ENCODE assay signal across 23 cellular contexts in the genomic region with DNA sequence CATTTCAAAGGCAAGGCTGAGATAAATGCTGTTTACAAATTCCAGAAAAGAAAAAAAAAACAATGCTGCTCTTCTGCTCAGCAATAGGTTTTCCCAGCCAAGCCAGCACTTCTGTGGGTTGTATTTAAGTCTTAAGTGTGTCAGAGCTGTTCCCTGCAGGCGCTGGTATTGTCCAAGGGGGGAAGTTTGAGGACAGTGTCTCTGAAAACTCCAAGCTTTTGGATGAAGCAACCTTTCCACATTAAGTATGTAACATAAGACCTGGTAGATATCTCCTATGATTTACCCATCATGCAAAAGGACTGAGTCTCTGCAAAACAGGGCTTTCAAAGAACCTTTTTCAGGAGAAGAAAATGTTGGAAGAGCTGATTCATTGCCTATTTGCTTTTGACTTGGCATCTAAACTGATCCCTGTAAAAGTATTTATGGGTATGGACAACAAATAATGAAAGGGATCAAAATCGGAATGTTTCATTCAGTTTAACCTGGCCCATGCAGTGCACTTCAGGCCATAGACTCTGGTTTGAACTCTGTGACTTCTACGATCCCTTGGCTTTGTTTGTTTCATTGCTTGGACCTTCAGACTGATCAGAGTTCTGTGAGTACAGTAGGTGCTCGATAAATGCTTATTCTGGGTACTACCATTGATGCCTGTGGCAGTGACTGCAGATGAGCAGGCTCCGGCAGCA. TPM values are rescaled to one million over a fixed set of nuclear protein-coding genes. Genes with fewer than 3 reads are reported as not detected.
"Had no signal": no experiment of that assay in that cellular context is flagged by ENCODE, and none has a peak within 500 bp of the region (broad histone marks: within the 10 kb centered on the region; RNA-seq: fewer than 3 reads in every experiment).

No MANE protein-coding gene starts in this region.

- H3K4me1 ChIP-seq: ascending aorta had no signal

- DNase-seq: activated CD4-positive, alpha-beta memory T cell treated with anti-CD3 and anti-CD28 coated beads for 36 hours; activated CD4-positive, alpha-beta T cell treated with anti-CD3 and anti-CD28 coated beads, Interleukin-2, amount 10 ng/mL, durations not matched to agents 24 days and 14 days; activated CD4-positive, CD25-positive, alpha-beta regulatory T cell treated with anti-CD3 and anti-CD28 coated beads, Interleukin-2, amount 50 U/mL, for 72 hours; activated CD8-positive, alpha-beta memory T cell treated with anti-CD3 and anti-CD28 coated beads for 24 hours; activated effector memory CD4-positive, alpha-beta T cell treated with anti-CD3 and anti-CD28 coated beads, Interleukin-2, amount 50 U/mL, for 16 hours; activated naive CD4-positive, alpha-beta T cell treated with Interleukin-2 at 50 U/mL for 16 hours; activated naive CD8-positive, alpha-beta T cell treated with anti-CD3 and anti-CD28 coated beads, Interleukin-2, amount 50 U/mL, for 24 hours; activated T-cell treated with anti-CD3 and anti-CD28 coated beads, Interleukin-2, amount 50 U/mL, for 4 hours; amniotic stem cell; MG63; NCI-H1092 treated with DMSO at 0.1 percent for 48 hours; NCI-H1417 treated with DMSO at 0.1 percent for 48 hours; NCI-H1694; NCI-H2029 treated with DMSO at 0.1 percent for 48 hours; NCI-H345; NCI-H510A; NCI-H526 treated with DMSO at 0.1 percent for 48 hours; NCI-H82; SHP77 had no signal

- H3K4me3 ChIP-seq: ascending aorta, MG63 had no signal

- H3K9me3 ChIP-seq: ascending aorta, MG63 had no signal

- H3K36me3 ChIP-seq: ascending aorta, MG63 had no signal

- H3K27me3 ChIP-seq: ascending aorta, MG63 had no signal

- FAIRE-seq: RCC 7860 had no signal

- H3K27ac ChIP-seq: ascending aorta had no signal

- ATAC-seq: activated naive CD4-positive, alpha-beta T cell treated with anti-CD3 and anti-CD28 coated beads, Interleukin-2, amount 50 U/mL, for 72 hours; activated naive CD8-positive, alpha-beta T cell treated with anti-CD3 and anti-CD28 coated beads, Interleukin-2, amount 50 U/mL, for 24 hours; activated T-cell treated with anti-CD3 and anti-CD28 coated beads, Interleukin-2, amount 50 U/mL, for 4 hours had no signal

RNA-seq across cellular contexts. Expression of gene PLG, which starts 16.1 kb away (rescaled TPM):
- total RNA-seq: activated CD4-positive, alpha-beta memory T cell treated with anti-CD3 and anti-CD28 coated beads for 36 hours; activated naive CD4-positive, alpha-beta T cell treated with anti-CD3 and anti-CD28 coated beads, Interleukin-2, amount 50 U/mL, for 72 hours; SK-MEL-5 had no signal

RNA-seq across cellular contexts. Expression of gene LPA, which starts 21.8 kb away (rescaled TPM):
- total RNA-seq: activated CD4-positive, alpha-beta memory T cell treated with anti-CD3 and anti-CD28 coated beads for 36 hours; activated CD4-positive, alpha-beta T cell treated with anti-CD3 and anti-CD28 coated beads, Interleukin-2, amount 10 ng/mL, durations not matched to agents 24 days and 14 days; activated naive CD4-positive, alpha-beta T cell treated with anti-CD3 and anti-CD28 coated beads, Interleukin-2, amount 50 U/mL, for 72 hours; ascending aorta; SK-MEL-5 had no signal
